In the genomic region with DNA sequence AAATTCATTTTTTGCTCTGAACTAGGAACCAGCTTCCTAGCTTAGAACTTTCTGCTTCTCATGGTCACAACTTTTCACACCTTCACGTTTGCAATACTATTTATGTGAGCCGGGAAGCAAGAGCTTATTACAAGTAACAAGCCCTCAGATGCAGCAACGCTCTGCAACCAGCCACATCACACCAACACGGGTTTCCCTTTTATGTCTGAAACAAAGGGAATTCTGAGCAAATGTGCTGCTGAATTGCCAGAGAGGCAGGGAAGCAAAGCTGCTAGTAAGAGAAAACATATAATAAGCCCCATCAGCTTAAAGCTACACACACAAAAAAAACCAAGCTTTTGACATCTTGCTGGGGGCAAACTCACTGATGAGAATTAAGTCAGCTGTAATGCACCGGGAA, we compare ENCODE assay signal across 21 cellular contexts.
"Had no signal": no experiment of that assay in that cellular context is flagged by ENCODE, and none has a peak within 500 bp of the region (broad histone marks: within the 10 kb centered on the region; RNA-seq: fewer than 3 reads in every experiment).

No MANE protein-coding gene starts in this region.

- H3K27me3 ChIP-seq: gastrocnemius medialis, right atrium auricular region, testis had no signal

- H3K9me3 ChIP-seq: gastrocnemius medialis, prostate gland, right atrium auricular region, SK-N-SH, testis had no signal

- H3K4me1 ChIP-seq: gastrocnemius medialis, prostate gland, testis had no signal

- H3K4me1 Mint-ChIP-seq: activated CD4-positive, alpha-beta memory T cell treated with anti-CD3 and anti-CD28 coated beads, Interleukin-2, amount 10 ng/mL, durations not matched to agents 7 days and 5 days; activated CD8-positive, alpha-beta memory T cell treated with anti-CD3 and anti-CD28 coated beads, Interleukin-2, amount 10 ng/mL, durations not matched to agents 7 days and 5 days; activated naive CD8-positive, alpha-beta T cell treated with anti-CD3 and anti-CD28 coated beads for 36 hours; activated T-helper 17 cell treated with anti-CD3 and anti-CD28 coated beads, Interleukin-2, amount 50 U/mL, for 72 hours had no signal

- H3K9ac ChIP-seq: SK-N-SH had no signal

- H3K36me3 Mint-ChIP-seq: activated CD8-positive, alpha-beta memory T cell treated with anti-CD3 and anti-CD28 coated beads, Interleukin-2, amount 10 ng/mL, durations not matched to agents 7 days and 5 days; activated naive CD8-positive, alpha-beta T cell treated with anti-CD3 and anti-CD28 coated beads for 36 hours; naive thymus-derived CD8-positive, alpha-beta T cell; type B pancreatic cell had no signal

- H3K4me2 ChIP-seq: SK-N-SH had no signal

- H3K27me3 Mint-ChIP-seq: activated CD4-positive, alpha-beta memory T cell treated with anti-CD3 and anti-CD28 coated beads, Interleukin-2, amount 10 ng/mL, durations not matched to agents 7 days and 5 days; activated CD8-positive, alpha-beta memory T cell treated with anti-CD3 and anti-CD28 coated beads, Interleukin-2, amount 10 ng/mL, durations not matched to agents 7 days and 5 days; activated naive CD8-positive, alpha-beta T cell treated with anti-CD3 and anti-CD28 coated beads for 36 hours; activated T-helper 17 cell treated with anti-CD3 and anti-CD28 coated beads, Interleukin-2, amount 50 U/mL, for 72 hours; central memory CD8-positive, alpha-beta T cell; naive thymus-derived CD8-positive, alpha-beta T cell; stimulated activated naive CD8-positive, alpha-beta T cell treated with anti-CD3 and anti-CD28 coated beads, Interleukin-15, amount 100 ng/mL, for 72 hours had no signal

- DNase-seq: activated CD4-positive, alpha-beta memory T cell treated with anti-CD3 and anti-CD28 coated beads, Interleukin-2, amount 10 ng/mL, durations not matched to agents 7 days and 5 days; activated CD4-positive, alpha-beta T cell treated with anti-CD3 and anti-CD28 coated beads for 48 hours; activated CD4-positive, CD25-positive, alpha-beta regulatory T cell; activated CD8-positive, alpha-beta memory T cell treated with anti-CD3 and anti-CD28 coated beads, Interleukin-2, amount 10 ng/mL, durations not matched to agents 7 days and 5 days; activated naive CD4-positive, alpha-beta T cell; activated naive CD8-positive, alpha-beta T cell treated with anti-CD3 and anti-CD28 coated beads for 36 hours; cortex of kidney; effector CD4-positive, alpha-beta T cell; gastrocnemius medialis; left cardiac atrium; naive thymus-derived CD8-positive, alpha-beta T cell; SK-N-SH; stimulated activated naive CD8-positive, alpha-beta T cell treated with anti-CD3 and anti-CD28 coated beads, Interleukin-15, amount 100 ng/mL, for 72 hours; testis had no signal

- H3K9me3 Mint-ChIP-seq: activated CD4-positive, alpha-beta memory T cell treated with anti-CD3 and anti-CD28 coated beads, Interleukin-2, amount 10 ng/mL, durations not matched to agents 7 days and 5 days; activated naive CD8-positive, alpha-beta T cell treated with anti-CD3 and anti-CD28 coated beads for 36 hours; activated T-helper 17 cell treated with anti-CD3 and anti-CD28 coated beads, Interleukin-2, amount 50 U/mL, for 72 hours; central memory CD8-positive, alpha-beta T cell; stimulated activated naive CD8-positive, alpha-beta T cell treated with anti-CD3 and anti-CD28 coated beads, Interleukin-15, amount 100 ng/mL, for 72 hours; type B pancreatic cell had no signal

- H3K4me3 ChIP-seq: gastrocnemius medialis, prostate gland, right atrium auricular region, skin epidermis, testis had no signal

- H3K27ac ChIP-seq: gastrocnemius medialis, prostate gland, right atrium auricular region, skin epidermis, testis had no signal

- H3K36me3 ChIP-seq: gastrocnemius medialis, prostate gland, right atrium auricular region had no signal

- ATAC-seq: activated CD8-positive, alpha-beta memory T cell treated with anti-CD3 and anti-CD28 coated beads, Interleukin-2, amount 10 ng/mL, durations not matched to agents 7 days and 5 days; activated T-helper 17 cell treated with anti-CD3 and anti-CD28 coated beads, Interleukin-2, amount 50 U/mL, for 72 hours; esophagus mucosa; gastrocnemius medialis; left cardiac atrium; naive thymus-derived CD8-positive, alpha-beta T cell; stimulated activated naive CD8-positive, alpha-beta T cell treated with anti-CD3 and anti-CD28 coated beads, Interleukin-15, amount 100 ng/mL, for 72 hours had no signal

- H3K27ac Mint-ChIP-seq: activated CD4-positive, alpha-beta memory T cell treated with anti-CD3 and anti-CD28 coated beads, Interleukin-2, amount 10 ng/mL, durations not matched to agents 7 days and 5 days; activated CD8-positive, alpha-beta memory T cell treated with anti-CD3 and anti-CD28 coated beads, Interleukin-2, amount 10 ng/mL, durations not matched to agents 7 days and 5 days; activated naive CD8-positive, alpha-beta T cell treated with anti-CD3 and anti-CD28 coated beads for 36 hours; activated T-helper 17 cell treated with anti-CD3 and anti-CD28 coated beads, Interleukin-2, amount 50 U/mL, for 72 hours; type B pancreatic cell had no signal

- H3K4me3 Mint-ChIP-seq: activated CD4-positive, alpha-beta memory T cell treated with anti-CD3 and anti-CD28 coated beads, Interleukin-2, amount 10 ng/mL, durations not matched to agents 7 days and 5 days; activated CD8-positive, alpha-beta memory T cell treated with anti-CD3 and anti-CD28 coated beads, Interleukin-2, amount 10 ng/mL, durations not matched to agents 7 days and 5 days; activated naive CD8-positive, alpha-beta T cell treated with anti-CD3 and anti-CD28 coated beads for 36 hours; activated T-helper 17 cell treated with anti-CD3 and anti-CD28 coated beads, Interleukin-2, amount 50 U/mL, for 72 hours; central memory CD8-positive, alpha-beta T cell; naive thymus-derived CD8-positive, alpha-beta T cell; stimulated activated naive CD8-positive, alpha-beta T cell treated with anti-CD3 and anti-CD28 coated beads, Interleukin-15, amount 100 ng/mL, for 72 hours; type B pancreatic cell had no signal
